In the genomic region with DNA sequence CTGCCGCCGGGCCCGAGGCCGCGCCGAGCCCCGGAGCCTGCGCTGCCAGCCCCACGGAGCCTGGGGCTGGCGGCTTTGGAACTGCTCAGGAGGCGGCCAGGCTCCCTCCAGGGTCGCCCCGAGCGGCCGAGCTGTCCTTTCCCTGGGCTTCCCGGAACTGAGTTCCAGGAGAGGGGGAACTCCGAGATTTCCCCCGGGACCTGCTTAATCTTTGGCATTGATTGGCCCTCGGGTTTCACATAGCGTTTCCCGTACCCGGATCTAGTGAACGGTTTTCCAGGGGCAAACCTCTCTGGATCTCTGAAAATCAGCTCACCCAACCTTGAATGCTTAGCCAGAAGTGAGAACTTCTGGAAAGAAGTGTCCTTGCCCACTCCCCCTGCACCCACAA, we compare ENCODE assay signal across 7 cellular contexts. TPM values are rescaled to one million over a fixed set of nuclear protein-coding genes. Genes with fewer than 3 reads are reported as not detected.
A peak's percentile ranks its signal among the peaks of the same experiment; 100 is the strongest.
DNase-seq lines count a peak whose midpoint lies in the region; ATAC-seq, FAIRE-seq and TF ChIP-seq lines count a peak whose summit lies in the region.

No MANE protein-coding gene starts in this region.

- intact Hi-C loops in endothelial cell of umbilical vein (cut with micrococcal nuclease), result loop anchor here (1.0 kb wide), 1 partner anchor 54 kb away; no protein-coding TSS in a partner anchor

- no peak for ATAC-seq in HG03354 (IDR thresholded peaks at IDR 0.05; ENCODE audit: poor library complexity, severe bottlenecking, unreplicated experiment)

- CTCF ChIA-PET in endothelial cell of umbilical vein (lab: Charles Lee), result interaction anchor here (0.6 to 3.2 kb wide), 28 partner anchors 8 to 338 kb away, joined by 3 to 29 read pairs (median 4); no protein-coding TSS in a partner anchor

- peaks cover 2% of the 10 kb centered on the region; the same call in 1 of the 2 replicates for H3K27me3 Mint-ChIP-seq in HFFc6 (ENCODE audit: insufficient read depth)

- H3K36me3 ChIP-seq in endothelial cell of umbilical vein (ENCODE audit: control insufficient read depth in 2 of 2, extremely low read depth in 1 of 2, insufficient read depth in 2 of 2, low read length in 2 of 2) (no peaks in the 10 kb centered on the region), neuron (ENCODE audit: insufficient read depth, low read length) (peaks cover 3% of the 10 kb centered on the region)

- TF ChIP-seq CTCF in HFFc6 (IDR thresholded peaks at IDR 0.05), result no peak
- TF ChIP-seq CTCF in endothelial cell of umbilical vein (IDR thresholded peaks at IDR 0.05; ENCODE audit: extremely low read depth in 1 of 2, insufficient read depth in 1 of 2, low read depth in 1 of 2, low read length in 2 of 2), result no peak

- DNase-seq in Daoy (ENCODE audit: low read depth) (peak; percentile 70), HFFc6 (peak; percentile 37), RPMI7951 (ENCODE audit: low read depth) (peak; percentile 66), endothelial cell of umbilical vein (ENCODE audit: low read depth, low spot score) (peak; percentile 48), D341Med (ENCODE audit: low spot score) (no peak)

- peaks cover 25% of the 10 kb centered on the region for H3K4me1 ChIP-seq in endothelial cell of umbilical vein (ENCODE audit: control insufficient read depth, extremely low read depth, insufficient read depth, low read length)
- peaks cover 8% of the 10 kb centered on the region for H3K4me1 ChIP-seq in neuron (ENCODE audit: insufficient read depth, low read length)

- peak overlapping the region; percentile 91 for H3K27ac Mint-ChIP-seq in HFFc6

- dilution Hi-C loops in endothelial cell of umbilical vein (cut with MboI; ENCODE audit: extremely low pct_ligation_motif_present, low sequenced_read_pairs), result no loop called here

- H3K79me2 ChIP-seq in endothelial cell of umbilical vein (ENCODE audit: control insufficient read depth, insufficient read depth, low read length), result peaks cover 6% of the 10 kb centered on the region

- POLR2A ChIA-PET in endothelial cell of umbilical vein (lab: Charles Lee), result interaction anchor here (1.1 kb wide), 1 partner anchor 34 kb away, joined by 4 read pairs; no protein-coding TSS in a partner anchor

- peak overlapping the region; percentile 75 for H3K27ac ChIP-seq in endothelial cell of umbilical vein (ENCODE audit: insufficient read depth, low read depth, low read length)

- H3K9ac ChIP-seq in endothelial cell of umbilical vein (replicated peaks; ENCODE audit: extremely low read depth, insufficient read depth, low read length), result peak overlapping the region; percentile 93

- H4K20me1 ChIP-seq in endothelial cell of umbilical vein (replicated peaks; ENCODE audit: control insufficient read depth, extremely low read depth, insufficient read depth, low read length), result no peaks in the 10 kb centered on the region

- 0 out of 2 replicates have a peak, but pooled peaks cover 6% of the 10 kb centered on the region for H3K36me3 Mint-ChIP-seq in HFFc6 (ENCODE audit: low read depth)

- peaks cover 55% of the 10 kb centered on the region for H3K4me1 Mint-ChIP-seq in HFFc6 (ENCODE audit: low read depth)

- TSS peak; percentile 51 for BruUV-seq in endothelial cell of umbilical vein (replicated peaks; lab: Mats Ljungman, UMichigan)

- peak; percentile 15 for TF ChIP-seq POLR2A in endothelial cell of umbilical vein (IDR thresholded peaks at IDR 0.05; ENCODE audit: low read depth, low read length)

- H3K9me3 ChIP-seq in endothelial cell of umbilical vein (replicated peaks; ENCODE audit: control insufficient read depth, insufficient read depth, low read length) (no peaks in the 10 kb centered on the region), neuron (ENCODE audit: low read length) (no peaks in the 10 kb centered on the region)

- H3K9me3 Mint-ChIP-seq in HFFc6, result no peaks in the 10 kb centered on the region

- H3K4me3 ChIP-seq in endothelial cell of umbilical vein (replicated peaks in 1 of 3; ENCODE audit: insufficient read depth in 1 of 3, low read depth in 1 of 3, low read length in 3 of 3) (peak overlapping the region; percentile 58 to 82 (median 66)), neuron (ENCODE audit: low read length) (peak overlapping the region; percentile 88)

- no peaks in the 10 kb centered on the region for H3K27me3 ChIP-seq in endothelial cell of umbilical vein (ENCODE audit: control insufficient read depth in 2 of 2, insufficient read depth in 2 of 2, low read length in 2 of 2)
- peaks cover 6% of the 10 kb centered on the region for H3K27me3 ChIP-seq in neuron (ENCODE audit: insufficient read depth, low read length)

- peak overlapping the region; percentile 97 for H3K4me2 ChIP-seq in endothelial cell of umbilical vein (ENCODE audit: insufficient read depth, low read length)

- H2AFZ ChIP-seq in endothelial cell of umbilical vein (ENCODE audit: low read depth, low read length) (peak overlapping the region; percentile 66), neuron (ENCODE audit: low read depth, low read length) (peak overlapping the region; percentile 28)

- H3K4me3 Mint-ChIP-seq in HFFc6, result peak overlapping the region; percentile 91

- FAIRE-seq in endothelial cell of umbilical vein (lab: Jason Lieb, UNC), result peak; percentile 38

- no peaks in the 10 kb centered on the region for H3K9me1 ChIP-seq in endothelial cell of umbilical vein (replicated peaks; ENCODE audit: control insufficient read depth, extremely low read depth, insufficient read depth, low read length)

TF ChIP-seq in endothelial cell of umbilical vein, 7 proteins besides CTCF, POLR2A, EP300 and RAD21:
- TF ChIP-seq GATA2 (IDR thresholded peaks at IDR 0.05; ENCODE audit: insufficient read depth, insufficient read length, low read depth, low read length) (no peak), POLR2AphosphoS5 (IDR thresholded peaks at IDR 0.05; ENCODE audit: insufficient read depth, low read depth, low read length) (peak; percentile 15)

RNA-seq across cellular contexts. Expression of a gene that starts 0.5 kb away (rescaled TPM):
- 7.1 and 9.9 TPM in 2 replicates for total RNA-seq in Daoy (2014; rRNA removed; shearing (Covaris generic))
- total RNA-seq in HFFc6 (2021; fragmentation: NEBNext Ultra II Directional; extraction: Animal tissue kit (Norgen Biotek cat#: 25700)), result 10 to 100 TPM; 14.6 to 19.6 (median 16.1) TPM
- 8.4 and 10.2 TPM in 2 replicates for total RNA-seq in RPMI7951 (2014; rRNA removed; shearing (Covaris generic))
- total RNA-seq in endothelial cell of umbilical vein, result 29.0 and 40.1 TPM in 2 replicates
- 24.5 and 26.9 TPM in 2 replicates for polyA plus RNA-seq in endothelial cell of umbilical vein
- 22.5 and 26.8 TPM in 2 replicates for polyA plus RNA-seq in endothelial cell of umbilical vein (2011; cell fraction: cytosol; rRNA removed)
- polyA plus RNA-seq in endothelial cell of umbilical vein (2011; cell fraction: nucleus; rRNA removed), result 19.4 and 21.4 TPM in 2 replicates
- polyA plus RNA-seq in endothelial cell of umbilical vein (2012), result 20.4 and 21.0 TPM in 2 replicates
- polyA minus RNA-seq in endothelial cell of umbilical vein, result 31.0 and 33.4 TPM in 2 replicates
- polyA minus RNA-seq in endothelial cell of umbilical vein (2011; cell fraction: cytosol; rRNA and poly(A)+ RNA removed), result 3.4 TPM
- 11.2 and 11.9 TPM in 2 replicates for polyA minus RNA-seq in endothelial cell of umbilical vein (2011; cell fraction: nucleus; rRNA and poly(A)+ RNA removed)

RNA-seq across cellular contexts. Expression of a gene that starts 57.6 kb away (rescaled TPM):
- 14.1 and 15.0 TPM in 2 replicates for total RNA-seq in Daoy (2014; rRNA removed; shearing (Covaris generic))
- 10 to 100 TPM in 1 of 6 experiments, 1 to 10 TPM in 5; 5.9 to 10.4 (median 8.6) TPM for total RNA-seq in HFFc6 (2021; fragmentation: NEBNext Ultra II Directional; extraction: Animal tissue kit (Norgen Biotek cat#: 25700))
- total RNA-seq in RPMI7951 (2014; rRNA removed; shearing (Covaris generic)), result 7.6 and 10.3 TPM in 2 replicates
- 41.9 and 50.9 TPM in 2 replicates for total RNA-seq in endothelial cell of umbilical vein
- polyA plus RNA-seq in endothelial cell of umbilical vein, result 61.2 and 66.7 TPM in 2 replicates
- 39.4 and 39.6 TPM in 2 replicates for polyA plus RNA-seq in endothelial cell of umbilical vein (2011; cell fraction: cytosol; rRNA removed)
- polyA plus RNA-seq in endothelial cell of umbilical vein (2011; cell fraction: nucleus; rRNA removed), result 30.4 and 32.4 TPM in 2 replicates
- polyA plus RNA-seq in endothelial cell of umbilical vein (2012), result 25.2 and 26.0 TPM in 2 replicates
- polyA minus RNA-seq in endothelial cell of umbilical vein, result 68.1 and 84.0 TPM in 2 replicates
- 6.3 TPM for polyA minus RNA-seq in endothelial cell of umbilical vein (2011; cell fraction: cytosol; rRNA and poly(A)+ RNA removed)
- polyA minus RNA-seq in endothelial cell of umbilical vein (2011; cell fraction: nucleus; rRNA and poly(A)+ RNA removed), result 27.8 and 30.8 TPM in 2 replicates
